In genomic region chr20:8116067-8116811, GRCh38 we compare ENCODE assay signal across 12 cellular contexts.
DNase-seq lines count a peak whose midpoint lies in the region; ATAC-seq and TF ChIP-seq lines count a peak whose summit lies in the region.
"Had no signal": no experiment of that assay in that cellular context is flagged by ENCODE, and none has a peak within 500 bp of the region (broad histone marks: within the 10 kb centered on the region; RNA-seq: fewer than 3 reads in every experiment).

No MANE protein-coding gene starts in this region.

- peak; percentile 55 for DNase-seq in DMS53 (lab: John Stamatoyannopoulos, UW)
- peak; percentile 69 for DNase-seq in fibroblast of pulmonary artery (ENCODE audit: low read depth)
- DNase-seq in stimulated activated CD4-positive, alpha-beta T cell treated with anti-CD3 and anti-CD28 coated beads, Interleukin-4, amount 100 ng/mL, for 1 hour = no peak
- no peak for DNase-seq in NCI-H146 treated with DMSO at 0.1 percent for 48 hours (lab: John Stamatoyannopoulos, UW; ENCODE audit: unreplicated experiment)
- DNase-seq in activated gamma-delta T cell treated with Interleukin-2 at 50 U/mL for 16 hours = no peak
- no peak for DNase-seq in RKO (ENCODE audit: low spot score)
- DNase-seq: activated naive CD4-positive, alpha-beta T cell treated with anti-CD3 and anti-CD28 coated beads for 36 hours; DND-41 had no signal

- peaks cover 27% of the 10 kb centered on the region for H3K4me1 ChIP-seq in rectal smooth muscle tissue (ENCODE audit: control insufficient read depth, insufficient read depth, low read length)

- peak overlapping the region; percentile 55 for H3K27ac ChIP-seq in rectal smooth muscle tissue (ENCODE audit: low read depth, low read length)
- H3K27ac ChIP-seq: SK-N-MC had no signal

- no peak for TF ChIP-seq CTCF in fibroblast of pulmonary artery (IDR thresholded peaks at IDR 0.05; ENCODE audit: low read length, missing control alignments)

- H3K36me3 ChIP-seq in rectal smooth muscle tissue (ENCODE audit: control insufficient read depth, insufficient read depth, low read length) = no peaks in the 10 kb centered on the region

- H3K4me3 ChIP-seq in fibroblast of pulmonary artery (replicated peaks; ENCODE audit: low read depth, low read length) (no peak overlapping the region), rectal smooth muscle tissue (ENCODE audit: low read length) (peak overlapping the region; percentile 7)
- H3K4me3 ChIP-seq: lung, SK-N-MC had no signal

- H3K9ac ChIP-seq in rectal smooth muscle tissue (ENCODE audit: low read length) = no peak overlapping the region

- H3K27me3 ChIP-seq in rectal smooth muscle tissue (ENCODE audit: control insufficient read depth, insufficient read depth, low read length) = no peaks in the 10 kb centered on the region

- peak; percentile 80 for ATAC-seq in SK-N-SH treated with all-trans-retinoic acid at 6 μM for 48 hours

TF ChIP-seq in SK-N-SH treated with all-trans-retinoic acid at 6 μM for 48 hours, 23 proteins besides CTCF, POLR2A, EP300 and RAD21:
- TF ChIP-seq GLIS3 (CRISPR knock-in tag; IDR thresholded peaks at IDR 0.05) (no peak), ISL1 (CRISPR knock-in tag; IDR thresholded peaks at IDR 0.05) (peak; percentile 31; the same call in 1 of the 2 replicates), POU6F1 (CRISPR knock-in tag; IDR thresholded peaks at IDR 0.05; ENCODE audit: borderline replicate concordance, low read depth) (no peak), ARNTL (CRISPR knock-in tag; IDR thresholded peaks at IDR 0.05; ENCODE audit: borderline replicate concordance, low read depth) (no peak)
TF ChIP-seq in SK-N-SH treated with all-trans-retinoic acid at 6 μM for 48 hours: peak in this region for 1.

Comparison
In these comparisons a context has a peak if more than half of its experiments do, and no peak if none do; other contexts are left out.
1. DNase-seq: peak in DMS53 (single experiment) and fibroblast of pulmonary artery (single experiment); none in stimulated activated CD4-positive, alpha-beta T cell treated with anti-CD3 and anti-CD28 coated beads, Interleukin-4, amount 100 ng/mL, for 1 hour (single experiment), NCI-H146 treated with DMSO at 0.1 percent for 48 hours (single experiment), activated gamma-delta T cell treated with Interleukin-2 at 50 U/mL for 16 hours (single experiment) and RKO (single experiment).